In genomic region chr7:135844903-135845302, GRCh38 we compare ENCODE assay signal across 1 cellular context.
TF ChIP-seq lines count a peak whose summit lies in the region.

No MANE protein-coding gene starts in this region.

TF ChIP-seq in K562, 482 proteins besides CTCF, POLR2A, EP300 and RAD21 (continued from another document):
- TF ChIP-seq ZNF436 (CRISPR knock-in tag; IDR thresholded peaks at IDR 0.05): no peak
- no peak for TF ChIP-seq FOXM1 (IDR thresholded peaks at IDR 0.05; ENCODE audit: low read depth)
- TF ChIP-seq FOXM1 (CRISPR knock-in tag; IDR thresholded peaks at IDR 0.05; ENCODE audit: low read depth): no peak
- peak; percentile 65 for TF ChIP-seq ZNF41 (CRISPR knock-in tag; conservative IDR thresholded peaks at IDR 0.05)
- no peak for TF ChIP-seq ZNF347 (CRISPR knock-in tag; IDR thresholded peaks at IDR 0.05; ENCODE audit: low read depth)
- TF ChIP-seq ZNF592 (IDR thresholded peaks at IDR 0.05): peak; percentile 54; the same call in 1 of the 2 replicates
- no peak for TF ChIP-seq NCOR1 (IDR thresholded peaks at IDR 0.05)
- TF ChIP-seq ZNF197 (CRISPR knock-in tag; IDR thresholded peaks at IDR 0.05; ENCODE audit: low read depth): peak; percentile 62; the same call in 1 of the 2 replicates
- no peak for TF ChIP-seq RFX5 (IDR thresholded peaks at IDR 0.05; ENCODE audit: low read depth, low read length)
- TF ChIP-seq RBM14 (IDR thresholded peaks at IDR 0.05; ENCODE audit: borderline replicate concordance, insufficient read depth, low read depth, low read length): no peak
- TF ChIP-seq ZNF79 (CRISPR knock-in tag; IDR thresholded peaks at IDR 0.05; ENCODE audit: low read depth): 0 out of 2 replicates have a peak, but pooled peaks have one; percentile 55
- TF ChIP-seq HDAC8 (tag; IDR thresholded peaks at IDR 0.05): 0 out of 2 replicates have a peak, but pooled peaks have one; percentile 57
- no peak for TF ChIP-seq KDM4B (IDR thresholded peaks at IDR 0.05; ENCODE audit: borderline replicate concordance in 2 of 2, low read depth in 1 of 2)
- TF ChIP-seq MBD1 (CRISPR knock-in tag; IDR thresholded peaks at IDR 0.05): 0 out of 2 replicates have a peak, but pooled peaks have one; percentile 26
- 0 out of 2 replicates have a peak, but pooled peaks have one; percentile 14 for TF ChIP-seq E2F3 (CRISPR knock-in tag; IDR thresholded peaks at IDR 0.05)
- TF ChIP-seq MCM3 (IDR thresholded peaks at IDR 0.05): no peak
- no peak for TF ChIP-seq ZFPM2 (CRISPR knock-in tag; IDR thresholded peaks at IDR 0.05)
- TF ChIP-seq GTF2E2 (tag; IDR thresholded peaks at IDR 0.05): no peak
- peak; percentile 50 for TF ChIP-seq ETV1 (tag; conservative IDR thresholded peaks at IDR 0.05; ENCODE audit: low read depth)
- no peak for TF ChIP-seq CREM (IDR thresholded peaks at IDR 0.05; ENCODE audit: low read depth)
- no peak for TF ChIP-seq CLOCK (CRISPR knock-in tag; IDR thresholded peaks at IDR 0.05; ENCODE audit: borderline replicate concordance)
TF ChIP-seq in K562: peak in this region for 25.
